ENCODE assay signal across 17 cellular contexts in genomic region chr16:87432330-87432915, GRCh38. TPM values are rescaled to one million over a fixed set of nuclear protein-coding genes. Genes with fewer than 3 reads are reported as not detected.
DNase-seq lines count a peak whose midpoint lies in the region; ATAC-seq, FAIRE-seq and TF ChIP-seq lines count a peak whose summit lies in the region.
"Had no signal": no experiment of that assay in that cellular context is flagged by ENCODE, and none has a peak within 500 bp of the region (broad histone marks: within the 10 kb centered on the region; RNA-seq: fewer than 3 reads in every experiment).

No MANE protein-coding gene starts in this region.

- DNase-seq in Right ventricle myocardium superior (peak; percentile 20), left cardiac atrium (no peak), bronchial epithelial cell (ENCODE audit: low read depth) (no peak), left lung (peak; percentile 22 to 29), tibial nerve (ENCODE audit: low spot score in 2 of 2) (no peak), NCI-H2227 (lab: John Stamatoyannopoulos, UW; ENCODE audit: unreplicated experiment) (no peak)
- DNase-seq: MV-4-11, NCI-H1436, NCI-H2081, NCI-H69, SHP77 treated with DMSO at 0.1 percent for 48 hours had no signal

- H3K4me1 ChIP-seq in left lung = peaks cover 8 to 33% of the 10 kb centered on the region in 2 donors
- H3K4me1 ChIP-seq in stomach smooth muscle (ENCODE audit: control insufficient read depth, insufficient read depth, low read length) = peaks cover 16% of the 10 kb centered on the region
- peaks cover 0 to 21% (median 9%) of the 10 kb centered on the region in 4 donors for H3K4me1 ChIP-seq in tibial nerve
- H3K4me1 ChIP-seq: HAP-1 had no signal

- H3K9me3 ChIP-seq in left lung (no peaks in the 10 kb centered on the region), stomach smooth muscle (ENCODE audit: control insufficient read depth in 2 of 2, low read length in 2 of 2) (no peaks in the 10 kb centered on the region), tibial nerve (no peaks in the 10 kb centered on the region)
- H3K9me3 ChIP-seq: BLaER1 treated with 17β-estradiol and CSF1 and Interleukin-3, amounts not matched to agents 10 nM and 100 nM; HAP-1 had no signal

- H3K4me3 ChIP-seq in bronchial epithelial cell (ENCODE audit: low read depth, low read length) = no peak overlapping the region
- H3K4me3 ChIP-seq in left lung = no peak overlapping the region
- H3K4me3 ChIP-seq in stomach smooth muscle (ENCODE audit: low read length in 2 of 2) = no peak overlapping the region
- H3K4me3 ChIP-seq in tibial nerve = no peak overlapping the region
- H3K4me3 ChIP-seq: BLaER1 treated with 17β-estradiol and CSF1 and Interleukin-3, amounts not matched to agents 10 nM and 100 nM; HAP-1 had no signal

- TF ChIP-seq POLR2A in tibial nerve (IDR thresholded peaks at IDR 0.05) = no peak

- no peak overlapping the region for H3K9ac ChIP-seq in stomach smooth muscle (ENCODE audit: low read length in 2 of 2)
- H3K9ac ChIP-seq: BLaER1 treated with 17β-estradiol and CSF1 and Interleukin-3, amounts not matched to agents 10 nM and 100 nM had no signal

- H3K27ac ChIP-seq in left lung = no peak overlapping the region
- peak overlapping the region; percentile 6 for H3K27ac ChIP-seq in stomach smooth muscle (ENCODE audit: low read length)
- H3K27ac ChIP-seq in tibial nerve = no peak overlapping the region
- H3K27ac ChIP-seq: 22Rv1; BLaER1 treated with 17β-estradiol and CSF1 and Interleukin-3, amounts not matched to agents 10 nM and 100 nM had no signal

- 86 to 90% methylated on average over 12 to 15 of the region's 15 CpGs for WGBS in tibial nerve, 2 donors

- H3K36me3 ChIP-seq in bronchial epithelial cell (ENCODE audit: control insufficient read depth, insufficient read depth, low read length) (peaks cover 3% of the 10 kb centered on the region), left lung (peaks cover 0 to 40% of the 10 kb centered on the region in 2 donors), stomach smooth muscle (ENCODE audit: control insufficient read depth in 2 of 2, insufficient read depth in 2 of 2, low read length in 2 of 2) (peaks cover 6 to 10% of the 10 kb centered on the region in 2 donors), tibial nerve (peaks cover 0 to 38% (median 0%) of the 10 kb centered on the region in 3 donors)
- H3K36me3 ChIP-seq: HAP-1 had no signal

- TF ChIP-seq CTCF in bronchial epithelial cell (IDR thresholded peaks at IDR 0.05; ENCODE audit: insufficient read depth, low read length, severe bottlenecking) (no peak), left lung (IDR thresholded peaks at IDR 0.05) (no peak), tibial nerve (IDR thresholded peaks at IDR 0.05) (no peak)

- no peaks in the 10 kb centered on the region for H3K27me3 ChIP-seq in bronchial epithelial cell (ENCODE audit: control insufficient read depth, insufficient read depth, low read length)
- H3K27me3 ChIP-seq in left lung = no peaks in the 10 kb centered on the region
- H3K27me3 ChIP-seq in stomach smooth muscle (ENCODE audit: control insufficient read depth in 1 of 2, insufficient read depth in 2 of 2, low read length in 2 of 2) = no peaks in the 10 kb centered on the region
- no peaks in the 10 kb centered on the region for H3K27me3 ChIP-seq in tibial nerve

- ATAC-seq in Right ventricle myocardium superior (ENCODE audit: poor library complexity) = no peak
- no peak for ATAC-seq in left cardiac atrium
- ATAC-seq in left lung = no peak
- ATAC-seq in GM21423 (IDR thresholded peaks at IDR 0.05; ENCODE audit: unreplicated experiment) = no peak
- ATAC-seq: Panc1 had no signal

- peak; percentile 28 for FAIRE-seq in bronchial epithelial cell (lab: Jason Lieb, UNC)

- intact Hi-C loops in Right ventricle myocardium superior (cut with DNase I) = no loop called here
- intact Hi-C loops in left cardiac atrium (cut with DNase I) = no loop called here
- intact Hi-C loops in left lung (cut with DNase I) = no loop called here

- no peak for TF ChIP-seq EP300 in tibial nerve (IDR thresholded peaks at IDR 0.05)

RNA-seq across cellular contexts. Expression of gene MAP1LC3B, which starts 40.3 kb away (rescaled TPM):
- total RNA-seq in Right ventricle myocardium superior (118 TPM), left cardiac atrium (10 to 100 TPM; 82.9 to 90.2 TPM), bronchial epithelial cell (75.8 and 166 TPM in 2 replicates), left lung (10 to 100 TPM; 68.2 to 75.9 TPM), tibial nerve (10 to 100 TPM; 60.9 to 78.1 (median 68.2) TPM)

RNA-seq across cellular contexts. Expression of gene FBXO31, which starts 48.8 kb away (rescaled TPM):
- total RNA-seq in Right ventricle myocardium superior = 78.9 TPM
- total RNA-seq in left cardiac atrium = 10 to 100 TPM; 45.6 to 50.8 TPM
- total RNA-seq in bronchial epithelial cell = 22.9 and 24.7 TPM in 2 replicates
- 10 to 100 TPM; 21.0 to 21.9 TPM for total RNA-seq in left lung
- total RNA-seq in tibial nerve = 100 to 1,000 TPM in 3 of 4 donors, 10 to 100 TPM in 1; 89.4 to 241 (median 147) TPM

Comparison
In these comparisons a context has a peak if more than half of its experiments do, and no peak if none do; other contexts are left out.
1. DNase-seq: peak in Right ventricle myocardium superior (single experiment) and left lung (2 of 2); none in left cardiac atrium (single experiment), bronchial epithelial cell (single experiment), tibial nerve (0 of 2) and NCI-H2227 (single experiment).